In the genomic region with DNA sequence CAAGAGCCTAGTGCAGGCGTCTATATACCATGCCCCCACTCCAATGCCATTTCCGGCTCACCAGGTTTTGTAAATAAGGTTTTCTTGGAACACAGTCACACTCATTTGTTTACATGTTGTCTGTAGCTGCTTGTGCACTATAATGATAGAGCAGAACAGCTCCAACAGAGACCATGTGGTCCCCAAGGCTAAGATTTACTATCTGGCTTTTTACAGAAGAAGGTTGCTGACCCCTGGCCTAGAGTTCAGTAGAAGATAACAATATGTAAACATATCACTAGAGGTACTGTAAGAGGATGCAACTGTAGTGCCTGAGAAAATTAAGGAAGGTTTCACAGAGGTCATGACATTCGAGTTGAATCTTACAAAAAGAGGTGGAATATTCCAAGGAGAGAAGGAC, we compare ENCODE assay signal across 23 cellular contexts.
"Had no signal": no experiment of that assay in that cellular context is flagged by ENCODE, and none has a peak within 500 bp of the region (broad histone marks: within the 10 kb centered on the region; RNA-seq: fewer than 3 reads in every experiment).

No MANE protein-coding gene starts in this region.

- H3K9me3 Mint-ChIP-seq: activated CD4-positive, alpha-beta T cell treated with anti-CD3 and anti-CD28 coated beads, Interleukin-2, amount 10 ng/mL, durations not matched to agents 24 days and 14 days; activated naive CD4-positive, alpha-beta T cell treated with anti-CD3 and anti-CD28 coated beads, Interleukin-2, amount 50 U/mL, for 24 hours; neural progenitor cell; stimulated activated memory B cell treated with anti-CD40 and anti-IgM and Interleukin-4, amounts not matched to agents 10 μg/mL and 1 μg/mL and 100 μg/mL, for 72 hours had no signal

- H3K27me3 Mint-ChIP-seq: activated CD4-positive, alpha-beta T cell treated with anti-CD3 and anti-CD28 coated beads, Interleukin-2, amount 10 ng/mL, durations not matched to agents 24 days and 14 days; activated CD8-positive, alpha-beta memory T cell treated with anti-CD3 and anti-CD28 coated beads, Interleukin-2, amount 10 ng/mL, durations not matched to agents 7 days and 5 days; activated CD8-positive, alpha-beta T cell treated with anti-CD3 and anti-CD28 coated beads for 36 hours; activated naive CD4-positive, alpha-beta T cell treated with anti-CD3 and anti-CD28 coated beads, Interleukin-2, amount 50 U/mL, for 24 hours; naive B cell; stimulated activated memory B cell treated with anti-CD40 and anti-IgM and Interleukin-4, amounts not matched to agents 10 μg/mL and 1 μg/mL and 100 μg/mL, for 72 hours had no signal

- H3K27ac ChIP-seq: coronary artery, heart left ventricle, neural progenitor cell, sigmoid colon, transverse colon, uterus, VCaP had no signal

- H3K27ac Mint-ChIP-seq: activated CD4-positive, alpha-beta T cell treated with anti-CD3 and anti-CD28 coated beads, Interleukin-2, amount 10 ng/mL, durations not matched to agents 24 days and 14 days; activated CD8-positive, alpha-beta memory T cell treated with anti-CD3 and anti-CD28 coated beads, Interleukin-2, amount 10 ng/mL, durations not matched to agents 7 days and 5 days; activated CD8-positive, alpha-beta T cell treated with anti-CD3 and anti-CD28 coated beads for 36 hours; activated naive CD4-positive, alpha-beta T cell treated with anti-CD3 and anti-CD28 coated beads, Interleukin-2, amount 50 U/mL, for 24 hours; activated T-helper 1 cell treated with anti-CD3 and anti-CD28 coated beads, Interleukin-12 subunit alpha, Interleukin-12 subunit beta, Interleukin-2, Interleukin-4 antibody, amounts not matched to agents 30 ng/mL and 10 ng/mL and 1 ng/mL, durations not matched to agents 14 hours and 24 hours and 36 hours; neural progenitor cell; stimulated activated memory B cell treated with anti-CD40 and anti-IgM and Interleukin-4, amounts not matched to agents 10 μg/mL and 1 μg/mL and 100 μg/mL, for 72 hours had no signal

- H3K27me3 ChIP-seq: heart left ventricle, neural progenitor cell, sigmoid colon, transverse colon, uterus had no signal

- H3K4me1 ChIP-seq: neural progenitor cell, sigmoid colon, transverse colon, uterus had no signal

- H3K36me3 ChIP-seq: uterus had no signal

- H3K4me1 Mint-ChIP-seq: neural progenitor cell; stimulated activated memory B cell treated with anti-CD40 and anti-IgM and Interleukin-4, amounts not matched to agents 10 μg/mL and 1 μg/mL and 100 μg/mL, for 72 hours had no signal

- H3K9me3 ChIP-seq: mucosa of descending colon, sigmoid colon, transverse colon, uterus had no signal

- DNase-seq: activated CD4-positive, alpha-beta T cell treated with anti-CD3 and anti-CD28 coated beads, Interleukin-2, amount 10 ng/mL, durations not matched to agents 24 days and 14 days; activated CD8-positive, alpha-beta memory T cell treated with anti-CD3 and anti-CD28 coated beads, Interleukin-2, amount 10 ng/mL, durations not matched to agents 7 days and 5 days; activated CD8-positive, alpha-beta T cell treated with anti-CD3 and anti-CD28 coated beads for 36 hours; activated gamma-delta T cell; activated T-cell treated with anti-CD3 and anti-CD28 coated beads for 4 hours; amniotic stem cell; heart left ventricle; islet precursor cell; left cardiac atrium; mucosa of descending colon; naive B cell; sigmoid colon; stimulated activated CD4-positive, alpha-beta T cell treated with anti-CD3 and anti-CD28 coated beads, Interleukin-15, amount 100 ng/mL, for 24 hours; transverse colon; uterus had no signal

- H3K4me3 ChIP-seq: coronary artery, heart left ventricle, mucosa of descending colon, neural progenitor cell, sigmoid colon, smooth muscle cell, transverse colon, uterus had no signal

- ATAC-seq: activated CD4-positive, CD25-positive, alpha-beta regulatory T cell treated with anti-CD3 and anti-CD28 coated beads, Interleukin-2, amount 50 U/mL, for 24 hours; activated CD8-positive, alpha-beta memory T cell treated with anti-CD3 and anti-CD28 coated beads, Interleukin-2, amount 10 ng/mL, durations not matched to agents 7 days and 5 days; activated CD8-positive, alpha-beta T cell treated with anti-CD3 and anti-CD28 coated beads for 36 hours; mucosa of descending colon; stimulated activated memory B cell treated with anti-CD40 and anti-IgM and Interleukin-4, amounts not matched to agents 10 μg/mL and 1 μg/mL and 100 μg/mL, for 72 hours had no signal

- H3K4me3 Mint-ChIP-seq: activated CD4-positive, alpha-beta T cell treated with anti-CD3 and anti-CD28 coated beads, Interleukin-2, amount 10 ng/mL, durations not matched to agents 24 days and 14 days; activated CD8-positive, alpha-beta memory T cell treated with anti-CD3 and anti-CD28 coated beads, Interleukin-2, amount 10 ng/mL, durations not matched to agents 7 days and 5 days; activated CD8-positive, alpha-beta T cell treated with anti-CD3 and anti-CD28 coated beads for 36 hours; activated naive CD4-positive, alpha-beta T cell treated with anti-CD3 and anti-CD28 coated beads, Interleukin-2, amount 50 U/mL, for 24 hours; activated T-helper 1 cell treated with anti-CD3 and anti-CD28 coated beads, Interleukin-12 subunit alpha, Interleukin-12 subunit beta, Interleukin-2, Interleukin-4 antibody, amounts not matched to agents 30 ng/mL and 10 ng/mL and 1 ng/mL, durations not matched to agents 14 hours and 24 hours and 36 hours; naive B cell; neural progenitor cell; stimulated activated memory B cell treated with anti-CD40 and anti-IgM and Interleukin-4, amounts not matched to agents 10 μg/mL and 1 μg/mL and 100 μg/mL, for 72 hours had no signal
